ENCODE assay signal across 8 cellular contexts in the genomic region with DNA sequence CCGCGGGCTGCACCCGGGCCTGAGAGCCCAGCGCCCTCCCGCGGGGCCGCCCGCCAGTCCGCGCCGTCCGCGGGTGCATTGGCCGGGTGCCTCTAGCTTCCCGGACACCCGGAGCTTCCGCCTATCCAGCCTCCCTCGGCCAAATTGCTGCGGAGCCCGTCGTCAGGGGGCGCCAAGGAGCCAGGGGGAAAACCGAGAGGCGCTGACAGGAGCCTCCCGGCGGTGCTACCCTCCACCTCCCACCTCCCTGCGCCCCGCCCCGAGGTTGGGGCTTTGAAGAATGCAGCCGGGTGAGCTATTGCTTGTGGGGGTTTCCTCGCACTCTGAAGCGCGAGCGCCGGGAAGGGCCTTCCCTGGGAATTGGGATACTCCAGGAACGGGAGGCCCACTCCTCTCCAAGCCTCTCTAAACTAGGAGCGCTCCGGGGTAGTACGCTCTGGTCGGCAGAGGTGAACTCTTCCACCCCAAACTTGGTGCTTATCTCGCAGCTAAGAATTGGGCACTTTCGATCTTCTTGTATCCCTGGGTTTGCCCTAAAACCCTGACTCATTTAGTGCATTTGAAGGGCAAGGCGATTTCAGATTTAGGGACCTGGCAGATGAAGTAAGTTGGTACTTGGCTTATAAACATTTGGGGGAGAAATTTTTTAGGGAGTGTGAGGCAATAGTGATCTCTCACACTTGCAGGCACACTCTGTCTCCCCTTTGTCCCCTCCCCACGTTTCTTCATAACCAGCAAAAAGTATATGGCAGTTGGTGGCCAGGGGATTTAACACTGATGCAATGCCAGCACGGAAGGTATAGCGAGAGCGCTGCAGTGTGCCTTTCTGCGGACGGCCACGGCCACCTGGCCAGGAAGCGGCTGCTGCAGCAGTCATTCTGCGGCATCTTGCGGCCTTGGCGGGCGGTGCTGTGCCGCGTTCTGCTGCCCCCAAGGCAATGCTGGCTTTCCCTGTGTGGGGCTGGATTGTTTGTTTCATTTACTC. TPM values are rescaled to one million over a fixed set of nuclear protein-coding genes. Genes with fewer than 3 reads are reported as not detected.
DNase-seq lines count a peak whose midpoint lies in the region; ATAC-seq and TF ChIP-seq lines count a peak whose summit lies in the region.

No MANE protein-coding gene starts in this region.

- peak overlapping the region; percentile 57 for H3K4me3 ChIP-seq in epithelial cell of esophagus (ENCODE audit: low read length)
- H3K4me3 ChIP-seq in mononuclear cell (ENCODE audit: low read length): peak overlapping the region; percentile 27

- DNase-seq in CMK (ENCODE audit: low read depth) (peak; percentile 73), NCI-H69 (lab: John Stamatoyannopoulos, UW) (peak; percentile 93), epithelial cell of esophagus (ENCODE audit: low read depth) (peak; percentile 91)
- peak; percentile 82 for DNase-seq in activated CD8-positive, alpha-beta memory T cell treated with anti-CD3 and anti-CD28 coated beads for 24 hours
- DNase-seq in stimulated activated CD8-positive, alpha-beta memory T cell treated with anti-CD3 and anti-CD28 coated beads, Interleukin-7, amount 100 ng/mL, for 48 hours (ENCODE audit: extremely low read depth in 1 of 2, low read depth in 1 of 2): peak; percentile 43 to 66

- peaks cover 46% of the 10 kb centered on the region for H3K27me3 ChIP-seq in mononuclear cell (ENCODE audit: insufficient read depth, low read length)

- ATAC-seq in GM19328 (IDR thresholded peaks at IDR 0.05; ENCODE audit: unreplicated experiment) (peak; percentile 72), HG03457 (IDR thresholded peaks at IDR 0.05; ENCODE audit: unreplicated experiment) (peak; percentile 53)

- peaks cover 21% of the 10 kb centered on the region for H3K4me1 ChIP-seq in mononuclear cell (ENCODE audit: insufficient read depth, low read length)

- TF ChIP-seq CTCF in epithelial cell of esophagus (IDR thresholded peaks at IDR 0.05; ENCODE audit: insufficient read depth, low read depth, low read length, missing control alignments): peak; percentile 74

- no peaks in the 10 kb centered on the region for H3K9me3 ChIP-seq in mononuclear cell (ENCODE audit: low read depth, low read length)

RNA-seq across cellular contexts. Expression of a gene that starts 0.6 kb away (rescaled TPM):
- 1.0 TPM for total RNA-seq in mononuclear cell

Comparison
In these comparisons a context has a peak if more than half of its experiments do, and no peak if none do; other contexts are left out.
1. Peak in every context shown above with its lines: DNase-seq, ATAC-seq and H3K4me3 ChIP-seq.